In the genomic region with DNA sequence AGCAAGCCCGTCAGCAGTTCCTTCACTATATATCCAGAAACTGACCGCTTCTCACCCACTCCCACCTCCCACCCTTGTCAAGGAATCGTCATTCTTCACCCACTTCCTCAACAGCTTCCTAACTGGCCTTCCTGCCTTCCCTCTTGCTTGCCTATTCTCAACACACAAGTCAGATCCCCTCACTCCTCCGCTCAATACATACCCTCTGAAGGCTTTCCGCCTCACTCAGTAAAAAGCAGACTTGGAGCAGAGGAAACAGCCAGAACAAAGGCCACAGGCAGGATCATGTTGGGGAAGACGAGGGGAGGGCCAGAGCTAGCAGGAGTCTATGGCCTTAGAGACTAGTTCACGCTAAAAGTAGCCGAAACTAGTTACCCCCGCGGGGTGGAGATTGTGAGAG, we compare ENCODE assay signal across 19 cellular contexts. TPM values are rescaled to one million over a fixed set of nuclear protein-coding genes. Genes with fewer than 3 reads are reported as not detected.
DNase-seq lines count a peak whose midpoint lies in the region; ATAC-seq and TF ChIP-seq lines count a peak whose summit lies in the region.
"Had no signal": no experiment of that assay in that cellular context is flagged by ENCODE, and none has a peak within 500 bp of the region (broad histone marks: within the 10 kb centered on the region; RNA-seq: fewer than 3 reads in every experiment).

No MANE protein-coding gene starts in this region.

- H3K4me3 ChIP-seq in fibroblast of pulmonary artery (replicated peaks; ENCODE audit: low read depth, low read length) = peak overlapping the region; percentile 11
- H3K4me3 ChIP-seq: A549 had no signal

- DNase-seq in CD1c-positive myeloid dendritic cell (ENCODE audit: extremely low spot score) (peak; percentile 18), NCI-H524 treated with DMSO at 0.1 percent for 48 hours (lab: John Stamatoyannopoulos, UW) (peak; percentile 9), fibroblast of pulmonary artery (ENCODE audit: low read depth) (peak; percentile 26), mesothelial cell of epicardium (ENCODE audit: low spot score in 2 of 2, unreplicated experiment in 2 of 2) (no peak), left lobe of liver (ENCODE audit: low spot score) (no peak), NCI-H69 (lab: John Stamatoyannopoulos, UW) (no peak), NCI-H345 treated with DMSO at 0.1 percent for 48 hours (lab: John Stamatoyannopoulos, UW; ENCODE audit: unreplicated experiment) (no peak)
- DNase-seq: activated effector memory CD4-positive, alpha-beta T cell treated with anti-CD3 and anti-CD28 coated beads, Interleukin-2, amount 50 U/mL, for 16 hours; DMS79; foreskin keratinocyte; naive thymus-derived CD8-positive, alpha-beta T cell; NCI-H187 treated with DMSO at 0.1 percent for 48 hours; NCI-H510A treated with DMSO at 0.1 percent for 48 hours; stimulated activated CD4-positive, alpha-beta T cell treated with anti-CD3 and anti-CD28 coated beads, Interleukin-15, amount 100 ng/mL, for 24 hours; stimulated activated naive B cell treated with anti-CD40 and anti-IgM and Interleukin-4, amounts not matched to agents 10 μg/mL and 1 μg/mL and 100 μg/mL, for 72 hours; trophoblast cell had no signal

- H3K9me3 Mint-ChIP-seq in mesothelial cell of epicardium = no peaks in the 10 kb centered on the region
- H3K9me3 Mint-ChIP-seq: central memory CD8-positive, alpha-beta T cell; naive thymus-derived CD8-positive, alpha-beta T cell; stimulated activated naive B cell treated with anti-CD40 and anti-IgM and Interleukin-4, amounts not matched to agents 10 μg/mL and 1 μg/mL and 100 μg/mL, for 72 hours had no signal

- no peaks in the 10 kb centered on the region for H3K36me3 Mint-ChIP-seq in mesothelial cell of epicardium

- H3K4me1 Mint-ChIP-seq in mesothelial cell of epicardium = peaks cover 9% of the 10 kb centered on the region
- H3K4me1 Mint-ChIP-seq: stimulated activated naive B cell treated with anti-CD40 and anti-IgM and Interleukin-4, amounts not matched to agents 10 μg/mL and 1 μg/mL and 100 μg/mL, for 72 hours had no signal

- ATAC-seq in left lobe of liver (no peak), GM19452 (IDR thresholded peaks at IDR 0.05; ENCODE audit: unreplicated experiment) (no peak)
- ATAC-seq: A549; foreskin keratinocyte; naive thymus-derived CD8-positive, alpha-beta T cell; stimulated activated naive B cell treated with anti-CD40 and anti-IgM and Interleukin-4, amounts not matched to agents 10 μg/mL and 1 μg/mL and 100 μg/mL, for 72 hours had no signal

- H3K27me3 Mint-ChIP-seq in mesothelial cell of epicardium (ENCODE audit: low read depth) = no peaks in the 10 kb centered on the region
- H3K27me3 Mint-ChIP-seq: central memory CD8-positive, alpha-beta T cell; naive thymus-derived CD8-positive, alpha-beta T cell; stimulated activated naive B cell treated with anti-CD40 and anti-IgM and Interleukin-4, amounts not matched to agents 10 μg/mL and 1 μg/mL and 100 μg/mL, for 72 hours had no signal

- no peak overlapping the region for H3K4me3 Mint-ChIP-seq in mesothelial cell of epicardium
- H3K4me3 Mint-ChIP-seq: central memory CD8-positive, alpha-beta T cell; naive thymus-derived CD8-positive, alpha-beta T cell; stimulated activated naive B cell treated with anti-CD40 and anti-IgM and Interleukin-4, amounts not matched to agents 10 μg/mL and 1 μg/mL and 100 μg/mL, for 72 hours had no signal

- peak overlapping the region; percentile 1 for H3K27ac Mint-ChIP-seq in mesothelial cell of epicardium
- H3K27ac Mint-ChIP-seq: stimulated activated naive B cell treated with anti-CD40 and anti-IgM and Interleukin-4, amounts not matched to agents 10 μg/mL and 1 μg/mL and 100 μg/mL, for 72 hours had no signal

- TF ChIP-seq CTCF in fibroblast of pulmonary artery (IDR thresholded peaks at IDR 0.05; ENCODE audit: low read length, missing control alignments) (no peak), mesothelial cell of epicardium (IDR thresholded peaks at IDR 0.05; ENCODE audit: unreplicated experiment) (no peak)

RNA-seq across cellular contexts. Expression of a gene that starts 23.7 kb away (rescaled TPM):
- 13.8 to 16.7 TPM (median 14.8 TPM) in 3 replicates for total RNA-seq in mesothelial cell of epicardium
- 7.9 TPM for total RNA-seq in left lobe of liver

RNA-seq across cellular contexts. Expression of a gene that starts 23.8 kb away (rescaled TPM):
- 45.4 to 48.3 TPM (median 47.3 TPM) in 3 replicates for total RNA-seq in mesothelial cell of epicardium
- total RNA-seq in left lobe of liver = 15.6 TPM

Comparison
In these comparisons a context has a peak if more than half of its experiments do, and no peak if none do; other contexts are left out.
1. DNase-seq: peak in CD1c-positive myeloid dendritic cell (single experiment), NCI-H524 treated with DMSO at 0.1 percent for 48 hours (single experiment) and fibroblast of pulmonary artery (single experiment); none in mesothelial cell of epicardium (0 of 2), left lobe of liver (single experiment), NCI-H69 (single experiment) and NCI-H345 treated with DMSO at 0.1 percent for 48 hours (single experiment).